10 cellular contexts compared by ENCODE assay signal in the genomic region with DNA sequence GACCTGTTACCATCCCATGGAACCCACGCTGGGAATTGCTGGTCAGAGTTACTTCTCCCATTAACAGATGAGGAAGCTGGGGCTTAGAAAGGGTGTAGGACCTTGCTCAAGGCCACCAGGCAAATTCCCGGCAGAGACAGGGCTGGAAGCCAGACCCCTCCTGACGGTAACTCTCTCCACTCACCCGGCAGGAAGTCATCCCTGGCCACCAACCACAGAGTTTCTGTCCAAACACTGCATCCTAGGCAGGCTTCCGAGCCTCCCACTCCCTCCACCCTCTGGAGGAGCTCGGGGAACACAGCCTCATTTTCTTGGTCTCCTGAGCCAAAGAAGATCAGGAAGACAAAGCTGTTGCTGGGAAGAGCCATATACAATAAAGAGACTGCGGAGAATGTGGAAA. TPM values are rescaled to one million over a fixed set of nuclear protein-coding genes. Genes with fewer than 3 reads are reported as not detected.
DNase-seq lines count a peak whose midpoint lies in the region; ATAC-seq, FAIRE-seq and TF ChIP-seq lines count a peak whose summit lies in the region.
"Had no signal": no experiment of that assay in that cellular context is flagged by ENCODE, and none has a peak within 500 bp of the region (broad histone marks: within the 10 kb centered on the region; RNA-seq: fewer than 3 reads in every experiment).

No MANE protein-coding gene starts in this region.

- 34% methylated on average over 7 of the region's 7 CpGs for WGBS in K562 (ENCODE audit: insufficient coverage, low coverage, missing lambda C conversion rate)

- intact Hi-C loops in K562 (cut with micrococcal nuclease), result no loop called here

- peak overlapping the region; percentile 69 for H2AFZ ChIP-seq in K562 (ENCODE audit: low read depth, low read length)

- no peaks in the 10 kb centered on the region for H3K79me2 ChIP-seq in K562 (ENCODE audit: control insufficient read depth, insufficient read depth, low read length)

- TF ChIP-seq POLR2A in K562 (conservative IDR thresholded peaks at IDR 0.05), result no peak

- peaks cover 0 to 5% of the 10 kb centered on the region in 2 experiments; a peak in 2 of 5 replicates for H3K27me3 ChIP-seq in K562 (ENCODE audit: control insufficient read depth in 2 of 2, insufficient read depth in 2 of 2, low read length in 2 of 2)

- CTCF ChIA-PET in K562 (lab: Yijun Ruan, JAX; ENCODE audit: low intra/inter-chr PET ratio), result no interaction called here

- no peak for TF ChIP-seq CTCF in K562 (IDR thresholded peaks at IDR 0.05 in 2 of 3, conservative IDR thresholded peaks at IDR 0.05 in 1 of 3; ENCODE audit: insufficient read depth in 2 of 3, low read depth in 1 of 3, low read length in 3 of 3)

- in situ Hi-C loops in K562 (cut with MboI), result no loop called here

- H3K4me1 ChIP-seq in K562 (replicated peaks in 1 of 2; ENCODE audit: control insufficient read depth in 2 of 2, insufficient read depth in 2 of 2, low read length in 2 of 2), result peaks cover 4 to 19% of the 10 kb centered on the region in 2 experiments

- no peak for FAIRE-seq in K562 (lab: Jason Lieb, UNC)

- POLR2A ChIA-PET in K562 (lab: Yijun Ruan, JAX), result interaction anchor here (0.6 to 1.5 kb wide), 3 partner anchors 8 to 70 kb away, joined by 3 to 9 read pairs (median 3); a partner anchor contains a TSS

- ATAC-seq in K562 (peak; percentile 17; the same call in 1 of the 3 replicates), HG02852 (IDR thresholded peaks at IDR 0.05; ENCODE audit: unreplicated experiment) (no peak)

- H3K4me3 ChIP-seq in K562 (no peak overlapping the region), skeletal muscle cell (ENCODE audit: low read depth, low read length) (no peak overlapping the region)

- no peak overlapping the region for H3K9ac ChIP-seq in K562 (ENCODE audit: insufficient read depth in 1 of 2, low read depth in 2 of 2, low read length in 2 of 2)

- no peak overlapping the region for H3K27ac ChIP-seq in K562 (ENCODE audit: extremely low read depth, low read depth, low read length)

- H3K36me3 ChIP-seq in K562 (ENCODE audit: control insufficient read depth, insufficient read depth, low read length), result no peaks in the 10 kb centered on the region

- H4K20me1 ChIP-seq in K562 (replicated peaks; ENCODE audit: control insufficient read depth, insufficient read depth, low read length), result no peaks in the 10 kb centered on the region

- DNase-seq in GM03348 (ENCODE audit: low spot score), result peak; percentile 94
- no peak for DNase-seq in K562 (ENCODE audit: extremely low read depth in 1 of 4, low spot score in 3 of 4)
- peak; percentile 67 for DNase-seq in iPS-NIHi11 (ENCODE audit: low spot score)
- DNase-seq in skeletal muscle cell (ENCODE audit: low read depth), result peak; percentile 60
- no peak for DNase-seq in NCI-H524 (lab: John Stamatoyannopoulos, UW)
- DNase-seq in activated CD4-positive, CD25-positive, alpha-beta regulatory T cell treated with anti-CD3 and anti-CD28 coated beads, Interleukin-2, amount 50 U/mL, for 72 hours, result no peak
- no peak for DNase-seq in NCI-H1436 (lab: John Stamatoyannopoulos, UW)
- DNase-seq: activated CD8-positive, alpha-beta memory T cell treated with anti-CD3 and anti-CD28 coated beads, Interleukin-2, amount 50 U/mL, for 4 hours; NCI-H2171 treated with DMSO at 0.1 percent for 48 hours had no signal

- H3K4me2 ChIP-seq in K562 (ENCODE audit: insufficient read depth, low read length), result no peak overlapping the region

- TF ChIP-seq RAD21 in K562 (CRISPR knock-in tag; conservative IDR thresholded peaks at IDR 0.05 in 1 of 2, IDR thresholded peaks at IDR 0.05 in 1 of 2), result no peak

- H3K9me1 ChIP-seq in K562 (ENCODE audit: control insufficient read depth, insufficient read depth, low read length), result no peaks in the 10 kb centered on the region

- no TSS peak for BruUV-seq in K562 (replicated peaks; lab: Mats Ljungman, UMichigan)

- H3K9me3 ChIP-seq in K562 (replicated peaks; ENCODE audit: control insufficient read depth, insufficient read depth, low read depth, low read length), result no peaks in the 10 kb centered on the region; the same call in 1 of the 2 replicates

- TF ChIP-seq EP300 in K562 (IDR thresholded peaks at IDR 0.05; ENCODE audit: low read length), result no peak

TF ChIP-seq in K562, 482 proteins besides CTCF, POLR2A, EP300 and RAD21 (continues in another document):
- TF ChIP-seq, protein P1, sequence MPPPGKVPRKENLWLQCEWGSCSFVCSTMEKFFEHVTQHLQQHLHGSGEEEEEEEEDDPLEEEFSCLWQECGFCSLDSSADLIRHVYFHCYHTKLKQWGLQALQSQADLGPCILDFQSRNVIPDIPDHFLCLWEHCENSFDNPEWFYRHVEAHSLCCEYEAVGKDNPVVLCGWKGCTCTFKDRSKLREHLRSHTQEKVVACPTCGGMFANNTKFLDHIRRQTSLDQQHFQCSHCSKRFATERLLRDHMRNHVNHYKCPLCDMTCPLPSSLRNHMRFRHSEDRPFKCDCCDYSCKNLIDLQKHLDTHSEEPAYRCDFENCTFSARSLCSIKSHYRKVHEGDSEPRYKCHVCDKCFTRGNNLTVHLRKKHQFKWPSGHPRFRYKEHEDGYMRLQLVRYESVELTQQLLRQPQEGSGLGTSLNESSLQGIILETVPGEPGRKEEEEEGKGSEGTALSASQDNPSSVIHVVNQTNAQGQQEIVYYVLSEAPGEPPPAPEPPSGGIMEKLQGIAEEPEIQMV (tag; conservative IDR thresholded peaks at IDR 0.05; ENCODE audit: low read depth), result no peak
- TF ChIP-seq, protein P2, sequence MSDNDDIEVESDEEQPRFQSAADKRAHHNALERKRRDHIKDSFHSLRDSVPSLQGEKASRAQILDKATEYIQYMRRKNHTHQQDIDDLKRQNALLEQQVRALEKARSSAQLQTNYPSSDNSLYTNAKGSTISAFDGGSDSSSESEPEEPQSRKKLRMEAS (CRISPR knock-in tag; IDR thresholded peaks at IDR 0.05), result no peak
- no peak for TF ChIP-seq ARNT (IDR thresholded peaks at IDR 0.05)
- TF ChIP-seq NBN (IDR thresholded peaks at IDR 0.05; ENCODE audit: low read depth), result no peak

RNA-seq across cellular contexts. Expression of a gene that starts 25.0 kb away (rescaled TPM):
- total RNA-seq in K562 (2011; cell fraction: chromatin; rRNA removed; ENCODE audit: low replicate concordance), result 10.7 and 18.5 TPM in 2 replicates
- total RNA-seq in K562 (2011; cell fraction: nucleolus; rRNA removed), result 8.7 and 9.7 TPM in 2 replicates
- total RNA-seq in K562 (2011; cell fraction: nucleoplasm; rRNA removed), result 11.4 and 13.0 TPM in 2 replicates
- total RNA-seq in K562 (2014; rRNA removed) (6.2 and 7.0 TPM in 2 replicates), K562 (2014; rRNA removed; fragmentation: Illumina TruSeq; extraction: Trizol) (8.3 and 9.4 TPM in 2 replicates), K562 (2015; rRNA removed; fragmentation: Illumina TruSeq; extraction: Trizol) (11.3 and 11.9 TPM in 2 replicates), K562 (2021) (6.9 and 7.4 TPM in 2 replicates)
- polyA plus RNA-seq in K562 (2011; rRNA removed) (8.0 and 9.7 TPM in 2 replicates), K562 (2014; fragmentation: Illumina TruSeq; extraction: Trizol) (6.8 and 7.3 TPM in 2 replicates), K562 (2014; fragmentation: Nextera tagmentation; extraction: Ambion mirVana) (1 to 10 TPM; 2.1 to 3.3 TPM), K562 (2014; rRNA removed) (3.8 and 4.5 TPM in 2 replicates)
- polyA plus RNA-seq in K562 (2011; cell fraction: cytosol; rRNA removed), result 2.4 and 6.8 TPM in 2 replicates
- polyA plus RNA-seq in K562 (2011; cell fraction: nucleus; rRNA removed), result 9.0 and 14.4 TPM in 2 replicates
- polyA plus RNA-seq in K562 (2012), result 4.6 and 5.2 TPM in 2 replicates
- polyA minus RNA-seq in K562 (2011; rRNA and poly(A)+ RNA removed), result 18.1 and 28.7 TPM in 2 replicates
- 7.3 and 7.8 TPM in 2 replicates for polyA minus RNA-seq in K562 (2011; cell fraction: cytosol; rRNA and poly(A)+ RNA removed)
- 7.9 and 17.7 TPM in 2 replicates for polyA minus RNA-seq in K562 (2011; cell fraction: nucleus; rRNA and poly(A)+ RNA removed)

RNA-seq across cellular contexts. Expression of a gene that starts 29.9 kb away (rescaled TPM):
- total RNA-seq in K562 (2011; cell fraction: chromatin; rRNA removed; ENCODE audit: low replicate concordance), result 0.86 and 1.4 TPM in 2 replicates
- total RNA-seq in K562 (2011; cell fraction: nucleolus; rRNA removed), result 0.67 and 1.4 TPM in 2 replicates
- total RNA-seq in K562 (2011; cell fraction: nucleoplasm; rRNA removed), result 0.66 and 0.84 TPM in 2 replicates
- total RNA-seq in K562 (2014; rRNA removed) (0.33 and 0.54 TPM in 2 replicates), K562 (2014; rRNA removed; fragmentation: Illumina TruSeq; extraction: Trizol) (0.45 and 0.51 TPM in 2 replicates), K562 (2015; rRNA removed; fragmentation: Illumina TruSeq; extraction: Trizol) (0.34 and 0.36 TPM in 2 replicates), K562 (2021) (0.49 and 0.55 TPM in 2 replicates)
- polyA plus RNA-seq in K562 (2011; rRNA removed) (0.34 and 0.54 TPM in 2 replicates), K562 (2014; fragmentation: Illumina TruSeq; extraction: Trizol) (0.16 and 0.66 TPM in 2 replicates), K562 (2014; fragmentation: Nextera tagmentation; extraction: Ambion mirVana) (under 1 TPM; 0.03 to 0.10 TPM), K562 (2014; rRNA removed) (0.13 and 0.80 TPM in 2 replicates)
- 0.19 and 0.45 TPM in 2 replicates for polyA plus RNA-seq in K562 (2011; cell fraction: cytosol; rRNA removed)
- 0.81 and 0.90 TPM in 2 replicates for polyA plus RNA-seq in K562 (2011; cell fraction: nucleus; rRNA removed)
- polyA plus RNA-seq in K562 (2012), result 0.49 and 0.76 TPM in 2 replicates
- 0.25 and 0.27 TPM in 2 replicates for polyA minus RNA-seq in K562 (2011; rRNA and poly(A)+ RNA removed)
- polyA minus RNA-seq in K562 (2011; cell fraction: cytosol; rRNA and poly(A)+ RNA removed), result not detected in 2 replicates
- polyA minus RNA-seq in K562 (2011; cell fraction: nucleus; rRNA and poly(A)+ RNA removed), result 0.27 and 0.56 TPM in 2 replicates

RNA-seq across cellular contexts. Expression of a gene that starts 50.6 kb away (rescaled TPM):
- total RNA-seq in K562 (2011; cell fraction: chromatin; rRNA removed; ENCODE audit: low replicate concordance), result 99.0 and 265 TPM in 2 replicates
- total RNA-seq in K562 (2011; cell fraction: nucleolus; rRNA removed), result 46.7 and 67.2 TPM in 2 replicates
- 120 and 158 TPM in 2 replicates for total RNA-seq in K562 (2011; cell fraction: nucleoplasm; rRNA removed)
- total RNA-seq in K562 (2014; rRNA removed), result 212 and 244 TPM in 2 replicates
- total RNA-seq in K562 (2014; rRNA removed; fragmentation: Illumina TruSeq; extraction: Trizol), result 301 and 338 TPM in 2 replicates
- total RNA-seq in K562 (2015; rRNA removed; fragmentation: Illumina TruSeq; extraction: Trizol), result 321 and 351 TPM in 2 replicates
- 238 and 253 TPM in 2 replicates for total RNA-seq in K562 (2021)
- polyA plus RNA-seq in K562 (2011; rRNA removed), result 270 and 360 TPM in 2 replicates
- 81.4 and 163 TPM in 2 replicates for polyA plus RNA-seq in K562 (2011; cell fraction: cytosol; rRNA removed)
- 58.1 and 89.0 TPM in 2 replicates for polyA plus RNA-seq in K562 (2011; cell fraction: nucleus; rRNA removed)
- polyA plus RNA-seq in K562 (2012), result 153 and 259 TPM in 2 replicates
- polyA plus RNA-seq in K562 (2014; fragmentation: Illumina TruSeq; extraction: Trizol), result 318 and 372 TPM in 2 replicates
- polyA plus RNA-seq in K562 (2014; fragmentation: Nextera tagmentation; extraction: Ambion mirVana), result 10 to 100 TPM; 80.9 to 93.4 TPM
- 321 and 349 TPM in 2 replicates for polyA plus RNA-seq in K562 (2014; rRNA removed)
- polyA minus RNA-seq in K562 (2011; rRNA and poly(A)+ RNA removed), result 270 and 312 TPM in 2 replicates
- polyA minus RNA-seq in K562 (2011; cell fraction: cytosol; rRNA and poly(A)+ RNA removed), result 94.9 and 109 TPM in 2 replicates
- polyA minus RNA-seq in K562 (2011; cell fraction: nucleus; rRNA and poly(A)+ RNA removed), result 78.8 and 184 TPM in 2 replicates

Comparison
In these comparisons a context has a peak if more than half of its experiments do, and no peak if none do; other contexts are left out.
1. DNase-seq: peak in GM03348 (single experiment), iPS-NIHi11 (single experiment) and skeletal muscle cell (single experiment); none in K562 (0 of 4), NCI-H524 (0 of 2), activated CD4-positive, CD25-positive, alpha-beta regulatory T cell treated with anti-CD3 and anti-CD28 coated beads, Interleukin-2, amount 50 U/mL, for 72 hours (single experiment) and NCI-H1436 (single experiment).